8 cellular contexts compared by ENCODE assay signal in the genomic region with DNA sequence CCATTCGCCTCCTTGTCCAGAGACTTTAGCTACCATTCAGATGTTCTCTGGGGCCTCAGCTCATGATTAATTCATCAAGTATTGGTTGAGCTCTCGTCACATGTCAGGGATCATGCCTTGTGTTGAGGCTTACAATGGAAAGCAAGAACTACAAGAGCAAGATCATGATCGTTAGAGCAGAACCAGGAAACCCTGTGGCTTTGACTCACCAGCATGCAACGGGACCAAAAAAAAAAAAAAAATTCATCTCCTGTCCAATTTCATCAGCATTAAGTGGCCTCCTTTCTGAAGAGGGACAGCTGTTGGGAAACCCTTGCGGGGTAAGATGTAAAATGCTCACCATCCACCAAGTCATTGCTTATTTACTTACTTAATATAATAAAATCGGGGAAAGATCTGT. TPM values are rescaled to one million over a fixed set of nuclear protein-coding genes. Genes with fewer than 3 reads are reported as not detected.
DNase-seq lines count a peak whose midpoint lies in the region; ATAC-seq and TF ChIP-seq lines count a peak whose summit lies in the region.

No MANE protein-coding gene starts in this region.

- H3K36me3 ChIP-seq in mucosa of descending colon (ENCODE audit: low read depth), result no peaks in the 10 kb centered on the region
- H3K36me3 ChIP-seq in esophagus muscularis mucosa, result no peaks in the 10 kb centered on the region

- TF ChIP-seq CTCF in GM10266 (IDR thresholded peaks at IDR 0.05; ENCODE audit: control insufficient read depth, insufficient read depth, low read depth, missing control alignments), result no peak
- no peak for TF ChIP-seq CTCF in mucosa of descending colon (IDR thresholded peaks at IDR 0.05)
- TF ChIP-seq CTCF in esophagus muscularis mucosa (IDR thresholded peaks at IDR 0.05), result no peak

- H3K27ac ChIP-seq in esophagus muscularis mucosa (replicated peaks in 1 of 4), result no peak overlapping the region

- H3K9me3 ChIP-seq in mucosa of descending colon, result no peaks in the 10 kb centered on the region
- H3K9me3 ChIP-seq in esophagus muscularis mucosa, result no peaks in the 10 kb centered on the region

- no peak for TF ChIP-seq EP300 in esophagus muscularis mucosa (IDR thresholded peaks at IDR 0.05)

- peak; percentile 36 for ATAC-seq in mucosa of descending colon

- intact Hi-C loops in mucosa of descending colon (cut with DNase I, micrococcal nuclease), result no loop called here
- intact Hi-C loops in esophagus muscularis mucosa (cut with DNase I), result no loop called here

- no peak overlapping the region for H3K4me3 ChIP-seq in mucosa of descending colon
- H3K4me3 ChIP-seq in esophagus muscularis mucosa, result no peak overlapping the region

- DNase-seq in GM10266 (ENCODE audit: extremely low spot score) (peak; percentile 55), HCEC 1CT (peak; percentile 97), RPMI7951 (ENCODE audit: low read depth) (peak; percentile 84), mucosa of descending colon (no peak), NCI-H2171 (lab: John Stamatoyannopoulos, UW) (no peak), esophagus muscularis mucosa (ENCODE audit: extremely low spot score) (no peak), amygdala (lab: John Stamatoyannopoulos, UW) (no peak)
- DNase-seq in stimulated activated CD4-positive, alpha-beta T cell treated with anti-CD3 and anti-CD28 coated beads, Interleukin-15, amount 100 ng/mL, for 24 hours, result no peak

- H3K27me3 ChIP-seq in esophagus muscularis mucosa, result peaks cover 0 to 4% (median 0%) of the 10 kb centered on the region in 4 donors

- 70% methylated on average over 6 of the region's 6 CpGs for WGBS in esophagus muscularis mucosa

- TF ChIP-seq POLR2A in esophagus muscularis mucosa (IDR thresholded peaks at IDR 0.05; ENCODE audit: low read depth), result no peak

- H3K4me1 ChIP-seq in mucosa of descending colon (ENCODE audit: low read depth), result no peaks in the 10 kb centered on the region
- no peaks in the 10 kb centered on the region for H3K4me1 ChIP-seq in esophagus muscularis mucosa

RNA-seq across cellular contexts. Expression of gene USP10, which starts 12.1 kb away (rescaled TPM):
- total RNA-seq in RPMI7951 (2014; rRNA removed; shearing (Covaris generic)), result 51.1 and 54.6 TPM in 2 replicates
- total RNA-seq in mucosa of descending colon (10 to 100 TPM; 65.1 to 76.9 (median 72.4) TPM), esophagus muscularis mucosa (10 to 100 TPM; 45.3 to 71.2 (median 59.3) TPM)

RNA-seq across cellular contexts. Expression of gene KLHL36, which starts 39.4 kb away (rescaled TPM):
- total RNA-seq in RPMI7951 (2014; rRNA removed; shearing (Covaris generic)), result 28.4 and 39.2 TPM in 2 replicates
- total RNA-seq in mucosa of descending colon (10 to 100 TPM; 47.5 to 60.3 (median 59.2) TPM), esophagus muscularis mucosa (100 to 1,000 TPM in 2 of 4 donors, 10 to 100 TPM in 2; 52.3 to 119 (median 80.4) TPM)

Comparison
In these comparisons a context has a peak if more than half of its experiments do, and no peak if none do; other contexts are left out.
1. DNase-seq: peak in GM10266 (single experiment), HCEC 1CT (single experiment) and RPMI7951 (single experiment); none in mucosa of descending colon (0 of 3), NCI-H2171 (single experiment), esophagus muscularis mucosa (single experiment), amygdala (0 of 56) and stimulated activated CD4-positive, alpha-beta T cell treated with anti-CD3 and anti-CD28 coated beads, Interleukin-15, amount 100 ng/mL, for 24 hours (single experiment).